ENCODE assay signal across 8 cellular contexts in genomic region chr6:52994031-52994788, GRCh38. TPM values are rescaled to one million over a fixed set of nuclear protein-coding genes. Genes with fewer than 3 reads are reported as not detected.
DNase-seq lines count a peak whose midpoint lies in the region; ATAC-seq and TF ChIP-seq lines count a peak whose summit lies in the region.

No MANE protein-coding gene starts in this region.

- no peaks in the 10 kb centered on the region for H3K9me2 ChIP-seq in DOHH2 (replicated peaks; ENCODE audit: control insufficient read depth, low read length)

- no peak for TF ChIP-seq CTCF in DOHH2 (IDR thresholded peaks at IDR 0.05; ENCODE audit: low read depth, low read length, poor library complexity, severe bottlenecking)

- H3K27ac ChIP-seq in DOHH2 (ENCODE audit: low read depth, low read length) = no peak overlapping the region
- peak overlapping the region; percentile 85 for H3K27ac ChIP-seq in epithelial cell of prostate

- no peaks in the 10 kb centered on the region for H4K20me1 ChIP-seq in DOHH2 (ENCODE audit: control insufficient read depth, insufficient read depth, low read depth, low read length)

- DNase-seq in SK-N-DZ (ENCODE audit: low spot score) (peak; percentile 51), epithelial cell of prostate (ENCODE audit: low read depth, low spot score) (no peak)

- H3K36me3 ChIP-seq in DOHH2 (ENCODE audit: control insufficient read depth, low read length) (no peaks in the 10 kb centered on the region), mucosa of stomach (ENCODE audit: control insufficient read depth, insufficient read depth, low read length) (no peaks in the 10 kb centered on the region)

- no peaks in the 10 kb centered on the region for H3K79me2 ChIP-seq in DOHH2 (ENCODE audit: control insufficient read depth, low read length)

- peak; percentile 0 for ATAC-seq in HG02943 (IDR thresholded peaks at IDR 0.05; ENCODE audit: low read depth, unreplicated experiment)
- no peak for ATAC-seq in HG02642 (IDR thresholded peaks at IDR 0.05; ENCODE audit: poor library complexity, unreplicated experiment)
- ATAC-seq in HG03095 (IDR thresholded peaks at IDR 0.05; ENCODE audit: unreplicated experiment) = no peak
- ATAC-seq in GM18519 (IDR thresholded peaks at IDR 0.05; ENCODE audit: low FRiP score, unreplicated experiment) = no peak

- H3K9ac ChIP-seq in mucosa of stomach (ENCODE audit: low read length) = peak overlapping the region; percentile 85

- H3K27me3 ChIP-seq in DOHH2 (ENCODE audit: control insufficient read depth, low read length) (peaks cover 7% of the 10 kb centered on the region; the same call in 1 of the 2 replicates), mucosa of stomach (ENCODE audit: control insufficient read depth, insufficient read depth, low read length) (no peaks in the 10 kb centered on the region)

- peaks cover 16% of the 10 kb centered on the region for H3F3A ChIP-seq in DOHH2 (ENCODE audit: control insufficient read depth, insufficient read depth)

- H3K4me3 ChIP-seq in DOHH2 (ENCODE audit: low read length) (peak overlapping the region; percentile 94), mucosa of stomach (ENCODE audit: low read length) (peak overlapping the region; percentile 61)

- H3K4me1 ChIP-seq in DOHH2 (ENCODE audit: control insufficient read depth, low read length) (peaks cover 19% of the 10 kb centered on the region), mucosa of stomach (ENCODE audit: control insufficient read depth, insufficient read depth, low read length) (peaks cover 5% of the 10 kb centered on the region)

- H3K4me2 ChIP-seq in DOHH2 (ENCODE audit: low read length) = peak overlapping the region; percentile 74

- H3K9me3 ChIP-seq in DOHH2 (ENCODE audit: control insufficient read depth, insufficient read depth, low read length) = no peaks in the 10 kb centered on the region
- H3K9me3 ChIP-seq in mucosa of stomach (ENCODE audit: control insufficient read depth, low read length) = no peaks in the 10 kb centered on the region

RNA-seq across cellular contexts. Expression of gene GSTA4, which starts 0.9 kb away (rescaled TPM):
- polyA plus RNA-seq in SK-N-DZ (2014; cell fraction: cytosol; rRNA removed) = 101 and 125 TPM in 2 replicates
- polyA plus RNA-seq in SK-N-DZ (2014; cell fraction: nucleus; rRNA removed) = 82.9 and 88.0 TPM in 2 replicates
